ENCODE assay signal across 8 cellular contexts in genomic region chr14:99595034-99595433, GRCh38. TPM values are rescaled to one million over a fixed set of nuclear protein-coding genes. Genes with fewer than 3 reads are reported as not detected.
DNase-seq lines count a peak whose midpoint lies in the region; ATAC-seq, FAIRE-seq and TF ChIP-seq lines count a peak whose summit lies in the region.

No MANE protein-coding gene starts in this region.

- intact Hi-C loops in Right ventricle myocardium inferior (cut with DNase I) (loop anchor here (2.0 kb wide), 1 partner anchor 14 kb away; no protein-coding TSS in a partner anchor), heart left ventricle (cut with DNase I) (no loop called here), transverse colon (cut with DNase I; ENCODE audit: low total_unique reads) (no loop called here)

- FAIRE-seq in HTR-8/SVneo (lab: Jason Lieb, UNC), result no peak

- H3K36me3 ChIP-seq in heart left ventricle (no peaks in the 10 kb centered on the region), transverse colon (no peaks in the 10 kb centered on the region)

- H3K4me3 ChIP-seq in heart left ventricle (peak overlapping the region in 1 of 12 donors; percentile 15), transverse colon (no peak overlapping the region)

- peak; percentile 49 for DNase-seq in Right ventricle myocardium inferior (ENCODE audit: missing footprints)
- DNase-seq in heart left ventricle, result no peak
- DNase-seq in activated effector memory CD4-positive, alpha-beta T cell treated with Interleukin-2 at 50 U/mL for 16 hours, result peak; percentile 20
- DNase-seq in transverse colon, result no peak
- DNase-seq in NCI-H1105 treated with DMSO at 0.1 percent for 48 hours (lab: John Stamatoyannopoulos, UW), result no peak
- DNase-seq in NCI-H526 treated with DMSO at 0.1 percent for 48 hours (lab: John Stamatoyannopoulos, UW), result no peak
- DNase-seq in HTR-8/SVneo (ENCODE audit: insufficient read length, low spot score), result no peak

- WGBS in heart left ventricle, 4 donors, result 74 to 81% (median 79%) methylated on average over 8 to 9 of the region's 9 CpGs
- 59 to 71% methylated on average over 6 to 9 of the region's 9 CpGs for WGBS in transverse colon (ENCODE audit: low coverage in 1 of 2), 2 donors

- TF ChIP-seq EP300 in transverse colon (IDR thresholded peaks at IDR 0.05; ENCODE audit: low read depth), result no peak

- H3K27me3 ChIP-seq in heart left ventricle, result no peaks in the 10 kb centered on the region
- H3K27me3 ChIP-seq in transverse colon, result no peaks in the 10 kb centered on the region

- TF ChIP-seq CTCF in heart left ventricle (IDR thresholded peaks at IDR 0.05), result no peak
- no peak for TF ChIP-seq CTCF in transverse colon (IDR thresholded peaks at IDR 0.05)

- no peak for TF ChIP-seq POLR2A in heart left ventricle (IDR thresholded peaks at IDR 0.05)
- no peak for TF ChIP-seq POLR2A in transverse colon (IDR thresholded peaks at IDR 0.05)

- in situ Hi-C loops in transverse colon (cut with MboI; ENCODE audit: low pct_ligation_motif_present in 1 of 4, low pct_unique_long_range_greater_than_20kb in 1 of 4, low sequenced_read_pairs in 3 of 4), result no loop called here

- peak overlapping the region in 5 of 12 donors; percentile 34 to 81 (median 75) for H3K27ac ChIP-seq in heart left ventricle
- H3K27ac ChIP-seq in transverse colon, result peak overlapping the region; percentile 88 to 90 (median 88)

- H3K9me3 ChIP-seq in heart left ventricle (no peaks in the 10 kb centered on the region), transverse colon (no peaks in the 10 kb centered on the region)

- ATAC-seq in Right ventricle myocardium inferior (no peak), heart left ventricle (no peak), HG03354 (IDR thresholded peaks at IDR 0.05; ENCODE audit: poor library complexity, severe bottlenecking, unreplicated experiment) (peak; percentile 90)

- peaks cover 20 to 99% (median 81%) of the 10 kb centered on the region in 12 donors for H3K4me1 ChIP-seq in heart left ventricle
- peaks cover 66 to 80% (median 75%) of the 10 kb centered on the region in 4 donors for H3K4me1 ChIP-seq in transverse colon

RNA-seq across cellular contexts. Expression of gene CCDC85C, which starts 9.0 kb away (rescaled TPM):
- total RNA-seq in Right ventricle myocardium inferior (53.1 TPM), heart left ventricle (10 to 100 TPM; 22.5 to 45.4 (median 29.2) TPM), transverse colon (10 to 100 TPM; 19.3 to 55.4 (median 45.7) TPM)
- polyA plus RNA-seq in heart left ventricle, result 10 to 100 TPM; 29.7 to 43.5 TPM

RNA-seq across cellular contexts. Expression of gene HHIPL1, which starts 49.9 kb away (rescaled TPM):
- 1.5 TPM for total RNA-seq in Right ventricle myocardium inferior
- 1 to 10 TPM in 8 of 9 donors, under 1 TPM in 1; 0.75 to 3.1 (median 1.5) TPM for total RNA-seq in heart left ventricle
- polyA plus RNA-seq in heart left ventricle, result under 1 TPM; 0.34 to 0.86 TPM
- 10 to 100 TPM in 1 of 4 donors, under 1 TPM in 3; 0.40 to 31.0 (median 0.87) TPM for total RNA-seq in transverse colon

Comparison
In these comparisons a context has a peak if more than half of its experiments do, and no peak if none do; other contexts are left out.
1. DNase-seq: peak in Right ventricle myocardium inferior (single experiment) and activated effector memory CD4-positive, alpha-beta T cell treated with Interleukin-2 at 50 U/mL for 16 hours (single experiment); none in heart left ventricle (0 of 5), transverse colon (single experiment), NCI-H1105 treated with DMSO at 0.1 percent for 48 hours (single experiment), NCI-H526 treated with DMSO at 0.1 percent for 48 hours (single experiment) and HTR-8/SVneo (single experiment).